1 cellular context compared by ENCODE assay signal in genomic region chr9:130939405-130939941, GRCh38.
TF ChIP-seq lines count a peak whose summit lies in the region.

No MANE protein-coding gene starts in this region.

TF ChIP-seq in WTC11, 78 proteins besides CTCF, POLR2A, EP300 and RAD21 (continued from another document and continues in another):
- no peak for TF ChIP-seq CDX4 (CRISPR knock-in tag; IDR thresholded peaks at IDR 0.05; ENCODE audit: borderline replicate concordance)
- TF ChIP-seq PRRX2 (CRISPR knock-in tag; IDR thresholded peaks at IDR 0.05) = no peak
- TF ChIP-seq, protein P1, sequence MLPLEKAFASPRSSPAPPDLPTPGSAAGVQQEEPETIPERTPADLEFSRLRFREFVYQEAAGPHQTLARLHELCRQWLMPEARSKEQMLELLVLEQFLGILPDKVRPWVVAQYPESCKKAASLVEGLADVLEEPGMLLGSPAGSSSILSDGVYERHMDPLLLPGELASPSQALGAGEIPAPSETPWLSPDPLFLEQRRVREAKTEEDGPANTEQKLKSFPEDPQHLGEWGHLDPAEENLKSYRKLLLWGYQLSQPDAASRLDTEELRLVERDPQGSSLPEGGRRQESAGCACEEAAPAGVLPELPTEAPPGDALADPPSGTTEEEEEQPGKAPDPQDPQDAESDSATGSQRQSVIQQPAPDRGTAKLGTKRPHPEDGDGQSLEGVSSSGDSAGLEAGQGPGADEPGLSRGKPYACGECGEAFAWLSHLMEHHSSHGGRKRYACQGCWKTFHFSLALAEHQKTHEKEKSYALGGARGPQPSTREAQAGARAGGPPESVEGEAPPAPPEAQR (CRISPR knock-in tag; IDR thresholded peaks at IDR 0.05) = no peak
- 0 out of 2 replicates have a peak, but pooled peaks have one; percentile 5 for TF ChIP-seq USF1 (CRISPR knock-in tag; IDR thresholded peaks at IDR 0.05)
- TF ChIP-seq, protein P2, sequence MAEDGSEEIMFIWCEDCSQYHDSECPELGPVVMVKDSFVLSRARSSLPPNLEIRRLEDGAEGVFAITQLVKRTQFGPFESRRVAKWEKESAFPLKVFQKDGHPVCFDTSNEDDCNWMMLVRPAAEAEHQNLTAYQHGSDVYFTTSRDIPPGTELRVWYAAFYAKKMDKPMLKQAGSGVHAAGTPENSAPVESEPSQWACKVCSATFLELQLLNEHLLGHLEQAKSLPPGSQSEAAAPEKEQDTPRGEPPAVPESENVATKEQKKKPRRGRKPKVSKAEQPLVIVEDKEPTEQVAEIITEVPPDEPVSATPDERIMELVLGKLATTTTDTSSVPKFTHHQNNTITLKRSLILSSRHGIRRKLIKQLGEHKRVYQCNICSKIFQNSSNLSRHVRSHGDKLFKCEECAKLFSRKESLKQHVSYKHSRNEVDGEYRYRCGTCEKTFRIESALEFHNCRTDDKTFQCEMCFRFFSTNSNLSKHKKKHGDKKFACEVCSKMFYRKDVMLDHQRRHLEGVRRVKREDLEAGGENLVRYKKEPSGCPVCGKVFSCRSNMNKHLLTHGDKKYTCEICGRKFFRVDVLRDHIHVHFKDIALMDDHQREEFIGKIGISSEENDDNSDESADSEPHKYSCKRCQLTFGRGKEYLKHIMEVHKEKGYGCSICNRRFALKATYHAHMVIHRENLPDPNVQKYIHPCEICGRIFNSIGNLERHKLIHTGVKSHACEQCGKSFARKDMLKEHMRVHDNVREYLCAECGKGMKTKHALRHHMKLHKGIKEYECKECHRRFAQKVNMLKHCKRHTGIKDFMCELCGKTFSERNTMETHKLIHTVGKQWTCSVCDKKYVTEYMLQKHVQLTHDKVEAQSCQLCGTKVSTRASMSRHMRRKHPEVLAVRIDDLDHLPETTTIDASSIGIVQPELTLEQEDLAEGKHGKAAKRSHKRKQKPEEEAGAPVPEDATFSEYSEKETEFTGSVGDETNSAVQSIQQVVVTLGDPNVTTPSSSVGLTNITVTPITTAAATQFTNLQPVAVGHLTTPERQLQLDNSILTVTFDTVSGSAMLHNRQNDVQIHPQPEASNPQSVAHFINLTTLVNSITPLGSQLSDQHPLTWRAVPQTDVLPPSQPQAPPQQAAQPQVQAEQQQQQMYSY (CRISPR knock-in tag; IDR thresholded peaks at IDR 0.05) = no peak
- no peak for TF ChIP-seq RELA (CRISPR knock-in tag; IDR thresholded peaks at IDR 0.05; ENCODE audit: borderline replicate concordance)
- TF ChIP-seq, protein P3, sequence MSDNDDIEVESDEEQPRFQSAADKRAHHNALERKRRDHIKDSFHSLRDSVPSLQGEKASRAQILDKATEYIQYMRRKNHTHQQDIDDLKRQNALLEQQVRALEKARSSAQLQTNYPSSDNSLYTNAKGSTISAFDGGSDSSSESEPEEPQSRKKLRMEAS (CRISPR knock-in tag; IDR thresholded peaks at IDR 0.05) = peak; percentile 34; the same call in 1 of the 2 replicates
- no peak for TF ChIP-seq MYBL2 (CRISPR knock-in tag; IDR thresholded peaks at IDR 0.05)
- no peak for TF ChIP-seq ATF2 (CRISPR knock-in tag; IDR thresholded peaks at IDR 0.05; ENCODE audit: borderline replicate concordance, low read depth)
- TF ChIP-seq ARID4B (CRISPR knock-in tag; IDR thresholded peaks at IDR 0.05; ENCODE audit: borderline replicate concordance) = no peak
- TF ChIP-seq ERG (CRISPR knock-in tag; IDR thresholded peaks at IDR 0.05) = no peak
- TF ChIP-seq ZNF219 (CRISPR knock-in tag; IDR thresholded peaks at IDR 0.05; ENCODE audit: borderline replicate concordance) = no peak
- no peak for TF ChIP-seq ZNF232 (CRISPR knock-in tag; IDR thresholded peaks at IDR 0.05)
- TF ChIP-seq MLX (CRISPR knock-in tag; IDR thresholded peaks at IDR 0.05) = no peak
- no peak for TF ChIP-seq ZNF121 (CRISPR knock-in tag; IDR thresholded peaks at IDR 0.05)
- peak; percentile 36; the same call in 1 of the 2 replicates for TF ChIP-seq TEAD1 (CRISPR knock-in tag; IDR thresholded peaks at IDR 0.05)
- TF ChIP-seq ZBTB43 (CRISPR knock-in tag; IDR thresholded peaks at IDR 0.05) = no peak
- TF ChIP-seq, protein P4, sequence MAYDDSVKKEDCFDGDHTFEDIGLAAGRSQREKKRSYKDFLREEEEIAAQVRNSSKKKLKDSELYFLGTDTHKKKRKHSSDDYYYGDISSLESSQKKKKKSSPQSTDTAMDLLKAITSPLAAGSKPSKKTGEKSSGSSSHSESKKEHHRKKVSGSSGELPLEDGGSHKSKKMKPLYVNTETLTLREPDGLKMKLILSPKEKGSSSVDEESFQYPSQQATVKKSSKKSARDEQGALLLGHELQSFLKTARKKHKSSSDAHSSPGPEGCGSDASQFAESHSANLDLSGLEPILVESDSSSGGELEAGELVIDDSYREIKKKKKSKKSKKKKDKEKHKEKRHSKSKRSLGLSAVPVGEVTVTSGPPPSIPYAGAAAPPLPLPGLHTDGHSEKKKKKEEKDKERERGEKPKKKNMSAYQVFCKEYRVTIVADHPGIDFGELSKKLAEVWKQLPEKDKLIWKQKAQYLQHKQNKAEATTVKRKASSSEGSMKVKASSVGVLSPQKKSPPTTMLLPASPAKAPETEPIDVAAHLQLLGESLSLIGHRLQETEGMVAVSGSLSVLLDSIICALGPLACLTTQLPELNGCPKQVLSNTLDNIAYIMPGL (CRISPR knock-in tag; IDR thresholded peaks at IDR 0.05) = no peak; the same call in 1 of the 2 replicates
- no peak for TF ChIP-seq NFATC4 (CRISPR knock-in tag; IDR thresholded peaks at IDR 0.05)
- TF ChIP-seq SMAD3 (CRISPR knock-in tag; IDR thresholded peaks at IDR 0.05; ENCODE audit: borderline replicate concordance) = no peak
- TF ChIP-seq ESRRA (CRISPR knock-in tag; IDR thresholded peaks at IDR 0.05; ENCODE audit: borderline replicate concordance) = no peak
- 0 out of 2 replicates have a peak, but pooled peaks have one; percentile 26 for TF ChIP-seq SP1 (CRISPR knock-in tag; conservative IDR thresholded peaks at IDR 0.05)
- TF ChIP-seq, protein P5, sequence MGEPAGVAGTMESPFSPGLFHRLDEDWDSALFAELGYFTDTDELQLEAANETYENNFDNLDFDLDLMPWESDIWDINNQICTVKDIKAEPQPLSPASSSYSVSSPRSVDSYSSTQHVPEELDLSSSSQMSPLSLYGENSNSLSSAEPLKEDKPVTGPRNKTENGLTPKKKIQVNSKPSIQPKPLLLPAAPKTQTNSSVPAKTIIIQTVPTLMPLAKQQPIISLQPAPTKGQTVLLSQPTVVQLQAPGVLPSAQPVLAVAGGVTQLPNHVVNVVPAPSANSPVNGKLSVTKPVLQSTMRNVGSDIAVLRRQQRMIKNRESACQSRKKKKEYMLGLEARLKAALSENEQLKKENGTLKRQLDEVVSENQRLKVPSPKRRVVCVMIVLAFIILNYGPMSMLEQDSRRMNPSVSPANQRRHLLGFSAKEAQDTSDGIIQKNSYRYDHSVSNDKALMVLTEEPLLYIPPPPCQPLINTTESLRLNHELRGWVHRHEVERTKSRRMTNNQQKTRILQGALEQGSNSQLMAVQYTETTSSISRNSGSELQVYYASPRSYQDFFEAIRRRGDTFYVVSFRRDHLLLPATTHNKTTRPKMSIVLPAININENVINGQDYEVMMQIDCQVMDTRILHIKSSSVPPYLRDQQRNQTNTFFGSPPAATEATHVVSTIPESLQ (CRISPR knock-in tag; IDR thresholded peaks at IDR 0.05) = no peak
- peak; percentile 45; the same call in 1 of the 2 replicates for TF ChIP-seq E2F5 (CRISPR knock-in tag; IDR thresholded peaks at IDR 0.05)
- no peak; the same call in 1 of the 2 replicates for TF ChIP-seq ZNF263 (CRISPR knock-in tag; IDR thresholded peaks at IDR 0.05; ENCODE audit: low read depth)
- TF ChIP-seq, protein P6, sequence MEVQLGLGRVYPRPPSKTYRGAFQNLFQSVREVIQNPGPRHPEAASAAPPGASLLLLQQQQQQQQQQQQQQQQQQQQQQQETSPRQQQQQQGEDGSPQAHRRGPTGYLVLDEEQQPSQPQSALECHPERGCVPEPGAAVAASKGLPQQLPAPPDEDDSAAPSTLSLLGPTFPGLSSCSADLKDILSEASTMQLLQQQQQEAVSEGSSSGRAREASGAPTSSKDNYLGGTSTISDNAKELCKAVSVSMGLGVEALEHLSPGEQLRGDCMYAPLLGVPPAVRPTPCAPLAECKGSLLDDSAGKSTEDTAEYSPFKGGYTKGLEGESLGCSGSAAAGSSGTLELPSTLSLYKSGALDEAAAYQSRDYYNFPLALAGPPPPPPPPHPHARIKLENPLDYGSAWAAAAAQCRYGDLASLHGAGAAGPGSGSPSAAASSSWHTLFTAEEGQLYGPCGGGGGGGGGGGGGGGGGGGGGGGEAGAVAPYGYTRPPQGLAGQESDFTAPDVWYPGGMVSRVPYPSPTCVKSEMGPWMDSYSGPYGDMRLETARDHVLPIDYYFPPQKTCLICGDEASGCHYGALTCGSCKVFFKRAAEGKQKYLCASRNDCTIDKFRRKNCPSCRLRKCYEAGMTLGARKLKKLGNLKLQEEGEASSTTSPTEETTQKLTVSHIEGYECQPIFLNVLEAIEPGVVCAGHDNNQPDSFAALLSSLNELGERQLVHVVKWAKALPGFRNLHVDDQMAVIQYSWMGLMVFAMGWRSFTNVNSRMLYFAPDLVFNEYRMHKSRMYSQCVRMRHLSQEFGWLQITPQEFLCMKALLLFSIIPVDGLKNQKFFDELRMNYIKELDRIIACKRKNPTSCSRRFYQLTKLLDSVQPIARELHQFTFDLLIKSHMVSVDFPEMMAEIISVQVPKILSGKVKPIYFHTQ (CRISPR knock-in tag; IDR thresholded peaks at IDR 0.05) = no peak
